8 cellular contexts compared by ENCODE assay signal in genomic region chr17:67824735-67825626, GRCh38. TPM values are rescaled to one million over a fixed set of nuclear protein-coding genes. Genes with fewer than 3 reads are reported as not detected.
DNase-seq lines count a peak whose midpoint lies in the region; ATAC-seq and TF ChIP-seq lines count a peak whose summit lies in the region.

Gene BPTF, plus strand, starts transcription at chr17:67825503. Its CDS starts 222 bp downstream, at chr17:67825725.

- peak within 1 kb of the TSS; percentile 95 for H3K4me2 ChIP-seq in OCI-LY7 (ENCODE audit: low read length)

- H3K27ac ChIP-seq in OCI-LY7 (ENCODE audit: low read depth, low read length, poor library complexity, severe bottlenecking) (peak within 1 kb of the TSS; percentile 89), epithelial cell of prostate (peak within 1 kb of the TSS; percentile 72), mucosa of rectum (ENCODE audit: low read depth in 2 of 2, low read length in 2 of 2) (peak within 1 kb of the TSS; percentile 91 to 92)

- no peaks in the 10 kb centered on the region for H3K27me3 ChIP-seq in mucosa of rectum (ENCODE audit: control insufficient read depth in 2 of 2, insufficient read depth in 2 of 2, low read length in 2 of 2)

- peak within 1 kb of the TSS; percentile 81 to 90 for H3K9ac ChIP-seq in mucosa of rectum (ENCODE audit: low read depth in 1 of 2, low read length in 2 of 2)

- H3K9me2 ChIP-seq in OCI-LY7 (ENCODE audit: insufficient read depth, low read length) = no peaks in the 10 kb centered on the region

- TF ChIP-seq CTCF in OCI-LY7 (conservative IDR thresholded peaks at IDR 0.05; ENCODE audit: low read length) = peak; percentile 83

- intact Hi-C loops in OCI-LY7 (cut with micrococcal nuclease; ENCODE audit: unreplicated experiment) = loop anchor here (1.0 to 5.0 kb wide), 4 partner anchors 12 to 448 kb away; partner anchors contain the start of genes NOL11 and PITPNC1

- H3K9me3 ChIP-seq in OCI-LY7 (ENCODE audit: low read length) (no peaks in the 10 kb centered on the region), mucosa of rectum (ENCODE audit: control insufficient read depth in 2 of 2, low read length in 2 of 2) (no peaks in the 10 kb centered on the region)

- H3K79me2 ChIP-seq in OCI-LY7 (ENCODE audit: insufficient read depth, low read depth, low read length) = peaks cover 36% of the 10 kb centered on the region

- no TSS peak for BruUV-seq in OCI-LY7 (replicated peaks; lab: Mats Ljungman, UMichigan)

- peaks cover 35% of the 10 kb centered on the region for H3K36me3 ChIP-seq in OCI-LY7 (ENCODE audit: insufficient read depth, low read length)
- H3K36me3 ChIP-seq in mucosa of rectum (ENCODE audit: control insufficient read depth in 2 of 2, insufficient read depth in 2 of 2, low read length in 2 of 2) = no peaks in the 10 kb centered on the region

- ATAC-seq in GM21515 (IDR thresholded peaks at IDR 0.05; ENCODE audit: unreplicated experiment) = peak; percentile 78

- H3K4me3 ChIP-seq in OCI-LY7 (ENCODE audit: low read depth, low read length, poor library complexity, severe bottlenecking) = peak within 1 kb of the TSS; percentile 88
- peak within 1 kb of the TSS; percentile 91 to 99 for H3K4me3 ChIP-seq in mucosa of rectum (ENCODE audit: low read length in 2 of 2)

- peak within 1 kb of the TSS; percentile 56 for H2AFZ ChIP-seq in OCI-LY7 (ENCODE audit: low read length)

- CTCF ChIA-PET in OCI-LY7 (lab: Charles Lee; ENCODE audit: unreplicated experiment) = no interaction called here

- H3K4me1 ChIP-seq in OCI-LY7 (ENCODE audit: insufficient read depth, low read length, poor library complexity, severe bottlenecking) (peaks cover 68% of the 10 kb centered on the region), mucosa of rectum (ENCODE audit: control insufficient read depth in 2 of 2, insufficient read depth in 2 of 2, low read length in 2 of 2) (peaks cover 6 to 13% of the 10 kb centered on the region in 2 donors)

- DNase-seq in DMS 273 treated with DMSO at 0.1 percent for 48 hours (lab: John Stamatoyannopoulos, UW) (peak; percentile 63), HuH-7 (ENCODE audit: low spot score) (peak; percentile 89), OCI-LY7 (ENCODE audit: low spot score) (peak; percentile 96), activated T-cell treated with anti-CD3 and anti-CD28 coated beads for 24 hours (ENCODE audit: low read depth) (peak; percentile 84), epithelial cell of prostate (ENCODE audit: low read depth, low spot score) (peak; percentile 43)
- DNase-seq in stimulated activated CD8-positive, alpha-beta memory T cell treated with anti-CD3 and anti-CD28 coated beads, Interleukin-4, amount 100 ng/mL, for 48 hours = peak; percentile 93

- POLR2A ChIA-PET in OCI-LY7 (lab: Charles Lee) = interaction anchor here (0.8 to 1.8 kb wide), 3 partner anchors 10 to 1384 kb away, joined by 3 to 17 read pairs (median 6); no protein-coding TSS in a partner anchor

- H4K20me1 ChIP-seq in OCI-LY7 (ENCODE audit: insufficient read depth, low read length) = peaks cover 11% of the 10 kb centered on the region

RNA-seq across cellular contexts. Expression of gene BPTF, which starts in this region (rescaled TPM):
- total RNA-seq in OCI-LY7 (2014; rRNA removed; shearing (Covaris generic)) = 86.1 and 104 TPM in 2 replicates
- 211 and 212 TPM in 2 replicates for total RNA-seq in OCI-LY7 (2022)

Comparison
In these comparisons a context has a peak if more than half of its experiments do, and no peak if none do; other contexts are left out.
1. Peak in every context shown above with its lines: DNase-seq, ATAC-seq, H3K4me3 ChIP-seq and H3K27ac ChIP-seq.
2. DNase-seq: peak in every context shown above with its lines; median percentile 96 in OCI-LY7; 93 in stimulated activated CD8-positive, alpha-beta memory T cell treated with anti-CD3 and anti-CD28 coated beads, Interleukin-4, amount 100 ng/mL, for 48 hours; 89 in HuH-7; 84 in activated T-cell treated with anti-CD3 and anti-CD28 coated beads for 24 hours; 63 in DMS 273 treated with DMSO at 0.1 percent for 48 hours; 43 in epithelial cell of prostate.